Comparison of ENCODE assay signal across 8 cellular contexts in genomic region chr11:119205574-119206511, GRCh38. TPM values are rescaled to one million over a fixed set of nuclear protein-coding genes. Genes with fewer than 3 reads are reported as not detected.
DNase-seq lines count a peak whose midpoint lies in the region; ATAC-seq and TF ChIP-seq lines count a peak whose summit lies in the region.

TSS of gene CBL (plus strand) at chr11:119206339. CDS start at chr11:119206418, 79 bp downstream.

- H3K9ac ChIP-seq in adipocyte (ENCODE audit: low read length) = peak within 1 kb of the TSS; percentile 90

- TF ChIP-seq CTCF in GM12873 (IDR thresholded peaks at IDR 0.05; ENCODE audit: insufficient read depth, low read depth, low read length, missing control alignments) = peak; percentile 83
- peak; percentile 74 to 99 (median 92) for TF ChIP-seq CTCF in heart left ventricle (IDR thresholded peaks at IDR 0.05)
- peak; percentile 91 to 97 (median 94) for TF ChIP-seq CTCF in transverse colon (IDR thresholded peaks at IDR 0.05)

- in situ Hi-C loops in transverse colon (cut with MboI; ENCODE audit: low pct_ligation_motif_present in 1 of 4, low pct_unique_long_range_greater_than_20kb in 1 of 4, low sequenced_read_pairs in 3 of 4) = no loop called here

- intact Hi-C loops in heart left ventricle (cut with DNase I) = loop anchor here in 9 of 10 donors (2.0 to 10.0 kb wide), 12 partner anchors 56 to 269 kb away; partner anchors contain the start of gene USP2 (in 1 of the 9)
- intact Hi-C loops in transverse colon (cut with DNase I; ENCODE audit: low total_unique reads) = loop anchor here (5.0 kb wide), 1 partner anchor 116 kb away; no protein-coding TSS in a partner anchor

- TF ChIP-seq POLR2A in heart left ventricle (IDR thresholded peaks at IDR 0.05) (peak in 1 of 2 donors; percentile 67), transverse colon (IDR thresholded peaks at IDR 0.05) (peak; percentile 63)

- peak within 1 kb of the TSS; percentile 82 to 98 (median 95) for H3K27ac ChIP-seq in heart left ventricle
- peak within 1 kb of the TSS; percentile 92 to 96 (median 94) for H3K27ac ChIP-seq in transverse colon

- no peak for TF ChIP-seq EP300 in transverse colon (IDR thresholded peaks at IDR 0.05; ENCODE audit: low read depth)

- DNase-seq in NCI-H128 (lab: John Stamatoyannopoulos, UW; ENCODE audit: unreplicated experiment) = peak; percentile 62
- peak; percentile 96 for DNase-seq in T follicular helper cell (ENCODE audit: low read depth)
- peak; percentile 98 for DNase-seq in adipocyte (ENCODE audit: low read depth)
- peak; percentile 95 to 97 (median 96) for DNase-seq in heart left ventricle
- peak; percentile 90 for DNase-seq in pons (ENCODE audit: low spot score)
- DNase-seq in transverse colon = peak; percentile 99

- H3K36me3 ChIP-seq in adipocyte (ENCODE audit: control insufficient read depth, insufficient read depth, low read length, severe bottlenecking) (no peaks in the 10 kb centered on the region), heart left ventricle (no peaks in the 10 kb centered on the region), transverse colon (no peaks in the 10 kb centered on the region)

- H3K27me3 ChIP-seq in adipocyte (replicated peaks; ENCODE audit: control insufficient read depth, insufficient read depth, low read length) (no peaks in the 10 kb centered on the region), heart left ventricle (no peaks in the 10 kb centered on the region), transverse colon (no peaks in the 10 kb centered on the region)

- ATAC-seq in HG02678 (IDR thresholded peaks at IDR 0.05; ENCODE audit: unreplicated experiment) = peak; percentile 82
- peak; percentile 93 to 98 (median 98) for ATAC-seq in heart left ventricle

- H3K9me3 ChIP-seq in adipocyte (ENCODE audit: control insufficient read depth, low read length) (no peaks in the 10 kb centered on the region), heart left ventricle (no peaks in the 10 kb centered on the region), transverse colon (no peaks in the 10 kb centered on the region)

- WGBS in heart left ventricle, 4 donors = 0 to 1% (median 1%) methylated on average over 12 to 89 of the region's 89 CpGs
- 1 to 4% methylated on average over 3 to 36 of the region's 89 CpGs for WGBS in transverse colon (ENCODE audit: low coverage in 1 of 2), 2 donors

- peak within 1 kb of the TSS; percentile 97 for H3K4me3 ChIP-seq in adipocyte (ENCODE audit: low read length)
- peak within 1 kb of the TSS; percentile 84 to 99 (median 95) for H3K4me3 ChIP-seq in heart left ventricle
- peak within 1 kb of the TSS; percentile 61 to 86 (median 82) for H3K4me3 ChIP-seq in transverse colon

- H3K4me1 ChIP-seq in adipocyte (ENCODE audit: control insufficient read depth, insufficient read depth, low read length) = peaks cover 17% of the 10 kb centered on the region
- H3K4me1 ChIP-seq in heart left ventricle = peaks cover 0 to 50% (median 17%) of the 10 kb centered on the region in 12 donors
- peaks cover 2 to 26% (median 11%) of the 10 kb centered on the region in 4 donors for H3K4me1 ChIP-seq in transverse colon

RNA-seq across cellular contexts. Expression of gene CBL, which starts in this region (rescaled TPM):
- total RNA-seq in heart left ventricle (10 to 100 TPM in 3 of 9 donors, 1 to 10 TPM in 6; 6.1 to 20.4 (median 9.5) TPM), transverse colon (10 to 100 TPM in 3 of 4 donors, 1 to 10 TPM in 1; 6.8 to 18.7 (median 12.4) TPM)
- polyA plus RNA-seq in heart left ventricle = 1 to 10 TPM; 3.1 to 5.8 TPM

Comparison
In these comparisons a context has a peak if more than half of its experiments do, and no peak if none do; other contexts are left out.
1. Peak in every context shown above with its lines: DNase-seq, ATAC-seq, H3K4me3 ChIP-seq and H3K27ac ChIP-seq.